ENCODE assay signal across 2 cellular contexts in the genomic region with DNA sequence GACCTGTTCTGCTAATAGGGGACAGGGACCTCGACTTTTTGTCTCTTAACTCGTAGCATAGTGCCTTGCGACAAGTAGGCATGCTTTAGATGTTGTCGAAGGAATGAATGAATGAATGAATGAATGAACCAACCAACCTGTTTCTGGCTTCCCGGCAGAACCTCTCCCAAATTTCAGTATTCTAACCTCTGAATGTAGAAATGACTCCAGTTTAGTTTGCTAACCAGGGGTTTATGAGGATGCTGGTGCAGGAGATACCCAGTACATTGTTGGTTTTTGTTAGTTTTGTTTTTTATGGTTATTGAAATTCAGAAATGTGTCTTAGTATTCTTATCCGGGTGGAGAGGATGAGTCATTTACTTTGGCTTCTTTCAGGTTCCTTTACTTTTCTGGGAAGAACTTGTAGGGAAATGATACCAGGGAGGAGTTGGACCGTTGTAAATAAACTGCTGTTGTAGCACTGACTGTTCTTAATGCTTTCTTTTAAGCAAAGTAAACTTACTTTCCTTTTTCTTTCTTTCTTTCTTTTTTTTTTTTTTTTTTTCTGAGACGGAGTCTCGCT.
A peak's percentile ranks its signal among the peaks of the same experiment; 100 is the strongest.
TF ChIP-seq lines count a peak whose summit lies in the region.

No MANE protein-coding gene starts in this region.

TF ChIP-seq in A549, 52 proteins besides CTCF, POLR2A, EP300 and RAD21:
- TF ChIP-seq FOSL2 (IDR thresholded peaks at IDR 0.05) (no peak), FOSL2 (CRISPR knock-in tag; IDR thresholded peaks at IDR 0.05) (peak; percentile 47; the same call in 1 of the 2 replicates), MAX (IDR thresholded peaks at IDR 0.05) (no peak)
TF ChIP-seq in A549: peak in this region for 1.

TF ChIP-seq in GM12878, 131 proteins besides CTCF, POLR2A, EP300 and RAD21:
- TF ChIP-seq CREM (IDR thresholded peaks at IDR 0.05; ENCODE audit: low read depth) (no peak), ZNF24 (IDR thresholded peaks at IDR 0.05) (peak; percentile 95)
